ENCODE assay signal across 6 cellular contexts in the genomic region with DNA sequence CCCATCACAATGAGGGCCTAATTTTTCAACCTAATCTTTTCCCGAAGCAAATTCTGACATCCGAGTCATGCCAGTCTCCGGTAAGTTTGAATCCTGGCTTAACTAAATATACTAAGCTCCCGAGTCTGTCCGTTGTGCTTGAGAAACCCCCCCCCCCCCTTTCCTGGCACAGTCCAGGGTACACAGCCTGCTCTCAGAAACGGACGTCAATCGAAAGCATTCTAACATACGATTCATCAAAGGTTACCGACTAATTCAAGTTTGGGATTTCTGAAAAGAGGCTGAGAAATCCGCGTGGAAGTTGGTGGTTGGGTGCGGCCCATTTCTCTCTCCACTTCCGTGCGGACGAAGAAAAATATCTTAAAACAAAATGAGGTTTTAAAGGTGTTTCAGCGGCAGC. TPM values are rescaled to one million over a fixed set of nuclear protein-coding genes. Genes with fewer than 3 reads are reported as not detected.
DNase-seq lines count a peak whose midpoint lies in the region; ATAC-seq lines count a peak whose summit lies in the region.

No MANE protein-coding gene starts in this region.

- H3K9me3 ChIP-seq in endocrine pancreas (ENCODE audit: control insufficient read depth, low read length) (no peaks in the 10 kb centered on the region), skeletal muscle satellite cell (replicated peaks; ENCODE audit: low read length) (no peaks in the 10 kb centered on the region)

- no peaks in the 10 kb centered on the region for H3K36me3 ChIP-seq in endocrine pancreas (ENCODE audit: control insufficient read depth, insufficient read depth, low read length)
- H3K36me3 ChIP-seq in skeletal muscle satellite cell (ENCODE audit: insufficient read depth, low read length): peaks cover 3% of the 10 kb centered on the region

- H3K4me1 ChIP-seq in endocrine pancreas (ENCODE audit: control insufficient read depth, insufficient read depth, low read length): peaks cover 9% of the 10 kb centered on the region
- peaks cover 15% of the 10 kb centered on the region for H3K4me1 ChIP-seq in skeletal muscle satellite cell (ENCODE audit: control insufficient read depth, insufficient read depth, low read length)

- no peak for ATAC-seq in HG02938 (IDR thresholded peaks at IDR 0.05; ENCODE audit: unreplicated experiment)
- ATAC-seq in HG02571 (IDR thresholded peaks at IDR 0.05; ENCODE audit: unreplicated experiment): no peak

- H3K9ac ChIP-seq in endocrine pancreas (ENCODE audit: control insufficient read depth, insufficient read depth, low read length) (peak overlapping the region; percentile 93), skeletal muscle satellite cell (ENCODE audit: low read depth, low read length) (peak overlapping the region; percentile 92)

- peak; percentile 14 for DNase-seq in NCI-H69 (lab: John Stamatoyannopoulos, UW)
- DNase-seq in NCI-H1930 (lab: John Stamatoyannopoulos, UW): no peak

- H3K4me2 ChIP-seq in skeletal muscle satellite cell (ENCODE audit: low read length): peak overlapping the region; percentile 83

- H3K4me3 ChIP-seq in endocrine pancreas (ENCODE audit: control insufficient read depth, insufficient read depth, low read length) (peak overlapping the region; percentile 96), skeletal muscle satellite cell (ENCODE audit: low read length) (peak overlapping the region; percentile 88)

- H3K27me3 ChIP-seq in endocrine pancreas (ENCODE audit: control insufficient read depth, insufficient read depth, low read length) (no peaks in the 10 kb centered on the region), skeletal muscle satellite cell (ENCODE audit: control insufficient read depth, insufficient read depth, low read length) (peaks cover 5% of the 10 kb centered on the region)

RNA-seq across cellular contexts. Expression of a gene that starts 0.6 kb away (rescaled TPM):
- 32.3 and 42.3 TPM in 2 replicates for total RNA-seq in skeletal muscle satellite cell (2012; rRNA removed)

RNA-seq across cellular contexts. Expression of a gene that starts 17.2 kb away (rescaled TPM):
- not detected in 2 replicates for total RNA-seq in skeletal muscle satellite cell (2012; rRNA removed)

RNA-seq across cellular contexts. Expression of a gene that starts 33.2 kb away (rescaled TPM):
- not detected in 2 replicates for total RNA-seq in skeletal muscle satellite cell (2012; rRNA removed)

RNA-seq across cellular contexts. Expression of a gene that starts 45.7 kb away (rescaled TPM):
- not detected in 2 replicates for total RNA-seq in skeletal muscle satellite cell (2012; rRNA removed)

RNA-seq across cellular contexts. Expression of a gene that starts 49.3 kb away (rescaled TPM):
- 19.8 and 27.1 TPM in 2 replicates for total RNA-seq in skeletal muscle satellite cell (2012; rRNA removed)
